Comparison of ENCODE assay signal across 15 cellular contexts in genomic region chr4:168411318-168412150, GRCh38.
DNase-seq lines count a peak whose midpoint lies in the region; ATAC-seq and TF ChIP-seq lines count a peak whose summit lies in the region.
"Had no signal": no experiment of that assay in that cellular context is flagged by ENCODE, and none has a peak within 500 bp of the region (broad histone marks: within the 10 kb centered on the region; RNA-seq: fewer than 3 reads in every experiment).

No MANE protein-coding gene starts in this region.

- H4K5ac ChIP-seq in H9 (ENCODE audit: insufficient read length, low read depth, low read length): no peak overlapping the region

- no peak overlapping the region for H3K4me3 ChIP-seq in A673 (ENCODE audit: low read depth, low read length, poor library complexity, severe bottlenecking)
- H3K4me3 ChIP-seq in left ventricle myocardium inferior: no peak overlapping the region
- H3K4me3 ChIP-seq in transverse colon: no peak overlapping the region
- H3K4me3 ChIP-seq: adrenal gland had no signal

- in situ Hi-C loops in transverse colon (cut with MboI; ENCODE audit: low pct_ligation_motif_present in 1 of 4, low pct_unique_long_range_greater_than_20kb in 1 of 4, low sequenced_read_pairs in 3 of 4): no loop called here

- no TSS peak for BruUV-seq in A673 (replicated peaks; lab: Mats Ljungman, UMichigan)

- H2BK5ac ChIP-seq in H9 (ENCODE audit: insufficient read length, low read length): no peak overlapping the region

- H3K36me3 Mint-ChIP-seq in H9 (ENCODE audit: insufficient read depth in 1 of 3, low read depth in 3 of 3): no peaks in the 10 kb centered on the region
- peaks cover 63% of the 10 kb centered on the region for H3K36me3 Mint-ChIP-seq in activated T-helper 17 cell treated with anti-CD3 and anti-CD28 coated beads, Interleukin-2, amount 50 U/mL, for 72 hours (ENCODE audit: low read depth)

- no peak overlapping the region for H3K56ac ChIP-seq in H9 (ENCODE audit: insufficient read length, low read depth, low read length)

- H2BK12ac ChIP-seq in H9 (ENCODE audit: insufficient read length, low read depth, low read length): no peak overlapping the region

- no peaks in the 10 kb centered on the region for H3K79me1 ChIP-seq in H9 (ENCODE audit: insufficient read depth, low read depth, low read length, poor library complexity, severe bottlenecking)

- H3K27ac ChIP-seq in A673 (ENCODE audit: low read depth, low read length, poor library complexity, severe bottlenecking) (peak overlapping the region; percentile 23), H9 (ENCODE audit: insufficient read length, low read depth, low read length) (no peak overlapping the region), left ventricle myocardium inferior (replicated peaks) (peak overlapping the region; percentile 92), transverse colon (no peak overlapping the region)
- H3K27ac ChIP-seq: adrenal gland had no signal

- POLR2A ChIA-PET in A673 (lab: Charles Lee; ENCODE audit: low non-redundant PET): no interaction called here

- ATAC-seq in activated T-helper 17 cell treated with anti-CD3 and anti-CD28 coated beads, Interleukin-2, amount 50 U/mL, for 72 hours (replicated peaks): no peak
- ATAC-seq in HG03097 (IDR thresholded peaks at IDR 0.05; ENCODE audit: low FRiP score, unreplicated experiment): no peak
- ATAC-seq: activated T-cell treated with anti-CD3 and anti-CD28 coated beads, Interleukin-2, amount 50 U/mL, for 4 hours had no signal

- no peak overlapping the region for H4K8ac ChIP-seq in H9 (replicated peaks; ENCODE audit: insufficient read length, low read depth, low read length)

- H3K23ac ChIP-seq in H9 (ENCODE audit: insufficient read length, low read depth, low read length): no peak overlapping the region

- H2BK15ac ChIP-seq in H9 (ENCODE audit: low read depth, low read length): no peak overlapping the region

- no peaks in the 10 kb centered on the region for H3K36me3 ChIP-seq in A673 (ENCODE audit: insufficient read depth, low read length, poor library complexity, severe bottlenecking)
- H3K36me3 ChIP-seq in left ventricle myocardium inferior: peaks cover 21% of the 10 kb centered on the region
- H3K36me3 ChIP-seq in transverse colon: peaks cover 0 to 7% (median under 1%) of the 10 kb centered on the region in 4 donors
- H3K36me3 ChIP-seq: adrenal gland had no signal

- peak; percentile 18 for DNase-seq in A673 (ENCODE audit: low spot score)
- DNase-seq in H9: no peak
- no peak for DNase-seq in left ventricle myocardium inferior
- no peak for DNase-seq in NCI-H82 treated with DMSO at 0.1 percent for 48 hours (lab: John Stamatoyannopoulos, UW; ENCODE audit: unreplicated experiment)
- DNase-seq in transverse colon: no peak
- no peak for DNase-seq in dermis blood vessel endothelial cell
- DNase-seq: activated CD4-positive, alpha-beta T cell treated with anti-CD3 and anti-CD28 coated beads, Interleukin-2, amount 50 U/mL, for 4 hours; activated T-cell treated with anti-CD3 and anti-CD28 coated beads, Interleukin-2, amount 50 U/mL, for 4 hours; adrenal gland; immature natural killer cell; NCI-H2029; NCI-H510A treated with DMSO at 0.1 percent for 48 hours; SK-N-SH had no signal

- H3K9me3 Mint-ChIP-seq in H9: no peaks in the 10 kb centered on the region; a peak in 1 of 5 replicates
- no peaks in the 10 kb centered on the region for H3K9me3 Mint-ChIP-seq in activated T-helper 17 cell treated with anti-CD3 and anti-CD28 coated beads, Interleukin-2, amount 50 U/mL, for 72 hours
- H3K9me3 Mint-ChIP-seq: activated T-cell treated with anti-CD3 and anti-CD28 coated beads, Interleukin-2, amount 50 U/mL, for 4 hours; immature natural killer cell had no signal

- intact Hi-C loops in A673 (cut with micrococcal nuclease; ENCODE audit: unreplicated experiment): no loop called here
- intact Hi-C loops in left ventricle myocardium inferior (cut with micrococcal nuclease): no loop called here
- intact Hi-C loops in transverse colon (cut with DNase I; ENCODE audit: low total_unique reads): no loop called here

- TF ChIP-seq POLR2A in transverse colon (IDR thresholded peaks at IDR 0.05): no peak

- CTCF ChIA-PET in A673 (lab: Charles Lee): no interaction called here

- no peaks in the 10 kb centered on the region for H3K27me3 Mint-ChIP-seq in H9 (ENCODE audit: low read depth)
- H3K27me3 Mint-ChIP-seq in activated T-helper 17 cell treated with anti-CD3 and anti-CD28 coated beads, Interleukin-2, amount 50 U/mL, for 72 hours: no peaks in the 10 kb centered on the region

- peak overlapping the region; percentile 40 to 76 (median 46); a peak in 4 of 7 replicates for H3K27ac Mint-ChIP-seq in H9
- peak overlapping the region; percentile 13 for H3K27ac Mint-ChIP-seq in activated T-helper 17 cell treated with anti-CD3 and anti-CD28 coated beads, Interleukin-2, amount 50 U/mL, for 72 hours

- no peak overlapping the region for H3K4me3 Mint-ChIP-seq in H9
- H3K4me3 Mint-ChIP-seq in activated T-helper 17 cell treated with anti-CD3 and anti-CD28 coated beads, Interleukin-2, amount 50 U/mL, for 72 hours: no peak overlapping the region
- H3K4me3 Mint-ChIP-seq: activated T-cell treated with anti-CD3 and anti-CD28 coated beads, Interleukin-2, amount 50 U/mL, for 4 hours; immature natural killer cell had no signal

- H2BK120ac ChIP-seq in H9 (ENCODE audit: low read depth, low read length, poor library complexity, severe bottlenecking): no peak overlapping the region

- TF ChIP-seq CTCF in A673 (conservative IDR thresholded peaks at IDR 0.05; ENCODE audit: low read depth, low read length) (no peak), H9 (conservative IDR thresholded peaks at IDR 0.05) (no peak), left ventricle myocardium inferior (IDR thresholded peaks at IDR 0.05; ENCODE audit: borderline replicate concordance) (peak; percentile 23), transverse colon (IDR thresholded peaks at IDR 0.05) (no peak)

- no peak overlapping the region for H2AK5ac ChIP-seq in H9 (ENCODE audit: insufficient read length, low read length)

- H3K79me2 ChIP-seq in H9 (ENCODE audit: insufficient read depth, low read length): no peaks in the 10 kb centered on the region

- H3K9me3 ChIP-seq in A673 (ENCODE audit: low read depth, low read length, poor library complexity, severe bottlenecking): no peaks in the 10 kb centered on the region
- H3K9me3 ChIP-seq in H9 (ENCODE audit: control insufficient read depth, low read depth, low read length): no peaks in the 10 kb centered on the region
- no peaks in the 10 kb centered on the region for H3K9me3 ChIP-seq in left ventricle myocardium inferior (replicated peaks)
- no peaks in the 10 kb centered on the region for H3K9me3 ChIP-seq in transverse colon
- H3K9me3 ChIP-seq: adrenal gland, SK-N-SH had no signal

- TF ChIP-seq EP300 in transverse colon (IDR thresholded peaks at IDR 0.05; ENCODE audit: low read depth): no peak

- no CpG with 5 or more reads among the region's 10 CpGs for WGBS in H9 (ENCODE audit: extremely low coverage, insufficient read length, low lambda C conversion rate)
- 84% methylated on average over 9 of the region's 10 CpGs; no CpG with 5 or more reads in 1 of the 2 donors for WGBS in transverse colon (ENCODE audit: low coverage in 1 of 2), 2 donors

- H3K4me1 ChIP-seq in A673 (ENCODE audit: insufficient read depth, low read length, poor library complexity, severe bottlenecking): peaks cover 11% of the 10 kb centered on the region
- H3K4me1 ChIP-seq in H9 (ENCODE audit: insufficient read depth, low read length): no peaks in the 10 kb centered on the region
- peaks cover 51% of the 10 kb centered on the region for H3K4me1 ChIP-seq in left ventricle myocardium inferior
- peaks cover 3 to 24% (median 11%) of the 10 kb centered on the region in 4 donors for H3K4me1 ChIP-seq in transverse colon

- peak overlapping the region; percentile 39; the same call in 1 of the 2 replicates for H3K14ac ChIP-seq in H9 (ENCODE audit: insufficient read depth, low read length)

- H4K20me1 ChIP-seq in H9 (ENCODE audit: control insufficient read depth, insufficient read depth, insufficient read length): no peaks in the 10 kb centered on the region

- H3K27me3 ChIP-seq in A673 (replicated peaks; ENCODE audit: insufficient read depth, low read depth, low read length, poor library complexity): no peaks in the 10 kb centered on the region
- H3K27me3 ChIP-seq in H9 (ENCODE audit: insufficient read depth, low read length): no peaks in the 10 kb centered on the region
- no peaks in the 10 kb centered on the region for H3K27me3 ChIP-seq in left ventricle myocardium inferior (ENCODE audit: low read depth)
- no peaks in the 10 kb centered on the region for H3K27me3 ChIP-seq in transverse colon
- H3K27me3 ChIP-seq: adrenal gland had no signal

- H3K9ac ChIP-seq in H9 (ENCODE audit: extremely low read depth, insufficient read length, low read length): no peak overlapping the region
- H3K9ac ChIP-seq: SK-N-SH had no signal

- no peak overlapping the region for H3K4me2 ChIP-seq in H9 (ENCODE audit: insufficient read depth, insufficient read length, low read length)
- H3K4me2 ChIP-seq: SK-N-SH had no signal

- H3K4me1 Mint-ChIP-seq in H9: peaks cover 6 to 8% of the 10 kb centered on the region in 2 experiments; a peak in 3 of 4 replicates
- H3K4me1 Mint-ChIP-seq in activated T-helper 17 cell treated with anti-CD3 and anti-CD28 coated beads, Interleukin-2, amount 50 U/mL, for 72 hours: no peaks in the 10 kb centered on the region
- H3K4me1 Mint-ChIP-seq: immature natural killer cell had no signal

- no peak overlapping the region for H3K4ac ChIP-seq in H9 (ENCODE audit: low read depth, low read length)

- no peak overlapping the region for H4K91ac ChIP-seq in H9 (ENCODE audit: insufficient read length, low read depth, low read length)

- no peaks in the 10 kb centered on the region for H3K23me2 ChIP-seq in H9 (ENCODE audit: insufficient read length, low read depth, low read length, poor library complexity, severe bottlenecking)

- no peak overlapping the region for H2AFZ ChIP-seq in H9 (ENCODE audit: low read length)

- H2BK20ac ChIP-seq in H9 (ENCODE audit: low read depth, low read length, poor library complexity, severe bottlenecking): no peak overlapping the region

- H3K18ac ChIP-seq in H9 (ENCODE audit: insufficient read length, low read depth, low read length): no peak overlapping the region

- no peak overlapping the region for H3T11ph ChIP-seq in H9 (ENCODE audit: low read length)

Comparison
In these comparisons a context has a peak if more than half of its experiments do, and no peak if none do; other contexts are left out.
1. H3K27ac ChIP-seq: peak in A673 (single experiment) and left ventricle myocardium inferior (single experiment); none in H9 (single experiment) and transverse colon (0 of 4).